ENCODE assay signal across 24 cellular contexts in the genomic region with DNA sequence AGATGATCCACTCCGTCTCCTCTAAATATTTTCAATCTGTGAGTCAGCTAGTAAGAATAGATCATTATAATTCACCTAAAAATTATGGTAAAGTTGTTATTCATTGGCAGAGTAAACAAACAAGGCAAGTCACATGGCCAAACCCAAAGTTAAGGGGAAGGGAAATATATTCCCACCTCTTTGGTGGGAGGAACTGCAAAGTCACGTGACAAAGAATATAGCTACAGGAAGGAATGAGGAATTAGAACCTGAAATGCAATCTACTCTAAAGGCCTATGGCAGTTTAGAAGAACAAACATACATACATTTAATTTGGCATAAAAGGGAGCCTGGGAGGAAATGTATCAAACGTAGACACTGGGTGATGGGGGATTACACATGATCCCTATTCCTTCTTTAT. TPM values are rescaled to one million over a fixed set of nuclear protein-coding genes. Genes with fewer than 3 reads are reported as not detected.
"Had no signal": no experiment of that assay in that cellular context is flagged by ENCODE, and none has a peak within 500 bp of the region (broad histone marks: within the 10 kb centered on the region; RNA-seq: fewer than 3 reads in every experiment).

No MANE protein-coding gene starts in this region.

- H3K36me3 ChIP-seq: left ventricle myocardium inferior, ovary, right atrium auricular region, stomach, thyroid gland, transverse colon, upper lobe of left lung, vagina had no signal

- H3K4me3 ChIP-seq: left ventricle myocardium inferior, lung, mucosa of descending colon, ovary, right atrium auricular region, skin epidermis, stomach, testis, thyroid gland, transverse colon, upper lobe of left lung, vagina had no signal

- ATAC-seq: mucosa of descending colon; naive thymus-derived CD4-positive, alpha-beta T cell; natural killer cell treated with Interleukin-12 subunit alpha and Interleukin-12 subunit beta and Interleukin-15 and Interleukin-18, amount 100 ng/mL, for 72 hours; sciatic nerve; stimulated activated naive CD8-positive, alpha-beta T cell treated with anti-CD3 and anti-CD28 coated beads, Interleukin-15, Interleukin-2, amounts not matched to agents 100 U/mL and 50 U/mL, for 24 hours had no signal

- H3K27ac ChIP-seq: left ventricle myocardium inferior, ovary, right atrium auricular region, skin epidermis, stomach, testis, thyroid gland, transverse colon, upper lobe of left lung, vagina had no signal

- H3K27me3 ChIP-seq: ovary, right atrium auricular region, testis, thyroid gland, upper lobe of left lung, vagina had no signal

- H3K9me3 ChIP-seq: left ventricle myocardium inferior, mucosa of descending colon, ovary, right atrium auricular region, stomach, testis, thyroid gland, transverse colon, upper lobe of left lung, vagina had no signal

- H3K4me1 ChIP-seq: left ventricle myocardium inferior, right atrium auricular region, stomach, testis, thyroid gland, transverse colon, upper lobe of left lung, vagina had no signal

- DNase-seq: hypothalamus; islet precursor cell; left ventricle myocardium inferior; midbrain; mucosa of descending colon; naive thymus-derived CD4-positive, alpha-beta T cell; ovary; stimulated activated CD4-positive, alpha-beta T cell treated with anti-CD3 and anti-CD28 coated beads, Interleukin-12 subunit alpha, Interleukin-12 subunit beta, amount 100 ng/mL, for 4 hours; stimulated activated CD4-positive, alpha-beta T cell treated with anti-CD3 and anti-CD28 coated beads, Interleukin-15, amount 100 ng/mL, for 24 hours; stimulated activated CD4-positive, alpha-beta T cell treated with anti-CD3 and anti-CD28 coated beads, Interleukin-2, amount 100 ng/mL, for 24 hours; stimulated activated CD4-positive, alpha-beta T cell treated with anti-CD3 and anti-CD28 coated beads, Interleukin-4, amount 100 ng/mL, for 1 hour; stimulated activated naive B cell treated with anti-CD40 and anti-IgM and Interleukin-4, amounts not matched to agents 10 μg/mL and 1 μg/mL and 100 μg/mL, for 72 hours; stimulated activated naive CD8-positive, alpha-beta T cell treated with anti-CD3 and anti-CD28 coated beads, Interleukin-15, Interleukin-2, amounts not matched to agents 100 U/mL and 50 U/mL, for 24 hours; stomach; testis; thyroid gland; transverse colon; upper lobe of left lung had no signal

RNA-seq across cellular contexts. Expression of a gene that starts 48.9 kb away (rescaled TPM):
- total RNA-seq: natural killer cell treated with Interleukin-12 subunit alpha and Interleukin-12 subunit beta and Interleukin-15 and Interleukin-18, amount 100 ng/mL, for 72 hours; transverse colon had no signal
